ENCODE assay signal across 8 cellular contexts in the genomic region with DNA sequence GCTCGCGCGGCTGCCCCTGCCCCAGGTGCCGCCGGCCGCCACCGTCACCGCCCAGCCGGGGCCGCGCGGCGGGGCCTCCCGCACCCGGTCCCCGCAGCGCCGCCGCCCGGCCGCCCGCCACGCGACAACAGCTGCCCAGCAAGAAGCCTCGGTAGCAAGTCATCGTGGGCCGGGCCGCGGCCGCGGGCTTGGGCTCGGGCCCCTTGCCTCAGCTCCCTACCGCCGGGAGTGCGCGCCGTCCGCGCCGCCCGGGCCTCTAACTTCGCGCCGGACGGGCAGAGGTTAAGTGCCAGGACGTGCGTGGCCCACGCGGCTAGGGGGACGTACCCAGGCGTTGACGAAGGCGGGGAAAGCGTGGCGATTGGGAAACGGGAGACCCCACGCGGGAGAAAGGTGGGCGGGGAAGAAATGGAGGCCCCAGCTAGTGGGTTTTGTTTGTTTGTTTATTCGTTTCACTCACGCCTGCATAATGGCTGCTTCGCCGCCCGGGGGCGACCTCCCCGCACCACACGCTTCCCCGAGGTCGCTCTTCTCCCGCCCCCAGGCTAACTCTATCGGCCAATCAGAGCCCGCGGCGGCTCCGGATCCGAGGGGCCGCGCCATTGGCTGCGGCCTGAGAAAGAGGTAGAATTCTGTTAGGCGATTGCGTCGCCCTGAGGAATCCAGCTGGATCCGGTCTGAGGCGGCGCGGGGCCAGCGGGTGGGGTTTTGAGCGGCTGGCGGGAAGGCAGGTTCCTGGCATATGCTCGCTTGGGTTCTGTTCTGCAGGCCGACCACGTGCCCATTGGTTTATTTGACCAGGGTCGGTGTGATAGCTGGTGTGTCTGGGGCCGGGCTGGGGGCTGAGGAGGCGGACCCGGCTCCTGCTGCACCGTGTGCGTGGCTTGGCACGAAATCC. TPM values are rescaled to one million over a fixed set of nuclear protein-coding genes. Genes with fewer than 3 reads are reported as not detected.
DNase-seq lines count a peak whose midpoint lies in the region; ATAC-seq lines count a peak whose summit lies in the region.

A gene with protein sequence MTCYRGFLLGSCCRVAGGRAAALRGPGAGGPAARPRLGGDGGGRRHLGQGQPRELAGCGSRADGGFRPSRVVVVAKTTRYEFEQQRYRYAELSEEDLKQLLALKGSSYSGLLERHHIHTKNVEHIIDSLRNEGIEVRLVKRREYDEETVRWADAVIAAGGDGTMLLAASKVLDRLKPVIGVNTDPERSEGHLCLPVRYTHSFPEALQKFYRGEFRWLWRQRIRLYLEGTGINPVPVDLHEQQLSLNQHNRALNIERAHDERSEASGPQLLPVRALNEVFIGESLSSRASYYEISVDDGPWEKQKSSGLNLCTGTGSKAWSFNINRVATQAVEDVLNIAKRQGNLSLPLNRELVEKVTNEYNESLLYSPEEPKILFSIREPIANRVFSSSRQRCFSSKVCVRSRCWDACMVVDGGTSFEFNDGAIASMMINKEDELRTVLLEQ (minus strand): TSS at position 290 of the 898 bp plus-strand sequence. CDS start 127 bp downstream, at position 163.

- H3K79me1 ChIP-seq in mesenchymal stem cell (replicated peaks; ENCODE audit: low read length, poor library complexity, severe bottlenecking) = peaks cover 10% of the 10 kb centered on the region

- H2AK5ac ChIP-seq in mesenchymal stem cell (ENCODE audit: low read length, severe bottlenecking) = peak within 1 kb of the TSS; percentile 96

- peak; percentile 83 for ATAC-seq in GM21390 (IDR thresholded peaks at IDR 0.05; ENCODE audit: unreplicated experiment)
- peak; percentile 93 for ATAC-seq in activated CD8-positive, alpha-beta memory T cell treated with anti-CD3 and anti-CD28 coated beads, Interleukin-2, amount 10 ng/mL, durations not matched to agents 7 days and 5 days

- H3K4me3 Mint-ChIP-seq in activated CD8-positive, alpha-beta memory T cell treated with anti-CD3 and anti-CD28 coated beads, Interleukin-2, amount 10 ng/mL, durations not matched to agents 7 days and 5 days = peak within 1 kb of the TSS; percentile 82

- H3K9me3 Mint-ChIP-seq in activated CD8-positive, alpha-beta memory T cell treated with anti-CD3 and anti-CD28 coated beads, Interleukin-2, amount 10 ng/mL, durations not matched to agents 7 days and 5 days (ENCODE audit: low read depth) = no peaks in the 10 kb centered on the region

- H3K9ac ChIP-seq in HUES48 (ENCODE audit: low read depth, low read length) (peak within 1 kb of the TSS; percentile 92), NT2/D1 (ENCODE audit: insufficient read length, low read depth) (peak within 1 kb of the TSS; percentile 83), endocrine pancreas (ENCODE audit: control insufficient read depth, insufficient read depth, low read length) (peak within 1 kb of the TSS; percentile 88), mesenchymal stem cell (ENCODE audit: low read length) (peak within 1 kb of the TSS; percentile 96)

- peak within 1 kb of the TSS in 1 of 2 experiments; percentile 56 for H3K23ac ChIP-seq in mesenchymal stem cell (ENCODE audit: low read length in 2 of 2)

- peak within 1 kb of the TSS; percentile 80 for H4K91ac ChIP-seq in mesenchymal stem cell (ENCODE audit: low read length)

- H2BK120ac ChIP-seq in mesenchymal stem cell (ENCODE audit: low read depth, low read length) = peak within 1 kb of the TSS; percentile 73

- H3K27ac ChIP-seq in HUES48 (ENCODE audit: low read depth, low read length) (peak within 1 kb of the TSS; percentile 89), mesenchymal stem cell (ENCODE audit: low read length, poor library complexity, severe bottlenecking) (peak within 1 kb of the TSS; percentile 92)

- H3K36me3 ChIP-seq in HUES48 (ENCODE audit: control insufficient read depth, insufficient read depth, low read length) = no peaks in the 10 kb centered on the region
- H3K36me3 ChIP-seq in NT2/D1 (ENCODE audit: insufficient read depth, insufficient read length, low read length) = no peaks in the 10 kb centered on the region
- H3K36me3 ChIP-seq in endocrine pancreas (ENCODE audit: control insufficient read depth, insufficient read depth, low read length) = no peaks in the 10 kb centered on the region
- H3K36me3 ChIP-seq in mesenchymal stem cell (ENCODE audit: control insufficient read depth in 1 of 2, insufficient read depth in 2 of 2, low read depth in 1 of 2, low read length in 2 of 2) = no peaks in the 10 kb centered on the region

- DNase-seq in D341Med (ENCODE audit: low spot score) (peak; percentile 96), NT2/D1 (ENCODE audit: low read depth, low spot score) (peak; percentile 86), mesenchymal stem cell (peak; percentile 97)
- peak; percentile 96 for DNase-seq in activated CD8-positive, alpha-beta memory T cell treated with anti-CD3 and anti-CD28 coated beads, Interleukin-2, amount 10 ng/mL, durations not matched to agents 7 days and 5 days
- DNase-seq in stimulated activated CD8-positive, alpha-beta memory T cell treated with anti-CD3 and anti-CD28 coated beads, Interleukin-12 subunit alpha, Interleukin-12 subunit beta, amount 100 ng/mL, for 4 hours (ENCODE audit: low read depth) = peak; percentile 86

- H3K4me3 ChIP-seq in HUES48 (ENCODE audit: low read depth, low read length) (peak within 1 kb of the TSS; percentile 76), NT2/D1 (ENCODE audit: insufficient read length, low read depth) (peak within 1 kb of the TSS; percentile 65), endocrine pancreas (ENCODE audit: control insufficient read depth, insufficient read depth, low read length) (peak within 1 kb of the TSS; percentile 82), mesenchymal stem cell (ENCODE audit: insufficient read depth in 1 of 2, low read depth in 1 of 2, low read length in 2 of 2) (peak within 1 kb of the TSS; percentile 87 to 90)

- H2BK12ac ChIP-seq in mesenchymal stem cell (ENCODE audit: low read length in 2 of 2) = peak within 1 kb of the TSS; percentile 54 to 86

- CTCF ChIA-PET in activated CD8-positive, alpha-beta memory T cell treated with anti-CD3 and anti-CD28 coated beads, Interleukin-2, amount 10 ng/mL, durations not matched to agents 7 days and 5 days (lab: Charles Lee) = interaction anchor here (0.6 to 3.2 kb wide), 28 partner anchors 10 to 604 kb away, joined by 3 to 14 read pairs (median 4); a partner anchor contains a TSS

- peak within 1 kb of the TSS; percentile 79 for H3K4me2 ChIP-seq in mesenchymal stem cell (ENCODE audit: low read length, poor library complexity, severe bottlenecking)

- H3K18ac ChIP-seq in mesenchymal stem cell (ENCODE audit: low read depth in 1 of 2, low read length in 2 of 2) = peak within 1 kb of the TSS; percentile 88 to 98

- peak within 1 kb of the TSS; percentile 89 for H2BK5ac ChIP-seq in mesenchymal stem cell (ENCODE audit: low read depth, low read length, poor library complexity, severe bottlenecking)

- peaks cover 40% of the 10 kb centered on the region for H3K4me1 Mint-ChIP-seq in activated CD8-positive, alpha-beta memory T cell treated with anti-CD3 and anti-CD28 coated beads, Interleukin-2, amount 10 ng/mL, durations not matched to agents 7 days and 5 days

- H3K9me3 ChIP-seq in HUES48 (ENCODE audit: control insufficient read depth, insufficient read depth, low read length) = peaks cover 4% of the 10 kb centered on the region; the same call in 1 of the 2 replicates
- H3K9me3 ChIP-seq in NT2/D1 (ENCODE audit: insufficient read depth, low read length) = peaks cover 7% of the 10 kb centered on the region
- H3K9me3 ChIP-seq in endocrine pancreas (ENCODE audit: control insufficient read depth, low read length) = no peaks in the 10 kb centered on the region
- no peaks in the 10 kb centered on the region for H3K9me3 ChIP-seq in mesenchymal stem cell (ENCODE audit: control insufficient read depth, low read length)

- peak within 1 kb of the TSS; percentile 90 for H3K27ac Mint-ChIP-seq in activated CD8-positive, alpha-beta memory T cell treated with anti-CD3 and anti-CD28 coated beads, Interleukin-2, amount 10 ng/mL, durations not matched to agents 7 days and 5 days

- H3K36me3 Mint-ChIP-seq in activated CD8-positive, alpha-beta memory T cell treated with anti-CD3 and anti-CD28 coated beads, Interleukin-2, amount 10 ng/mL, durations not matched to agents 7 days and 5 days = peaks cover 4% of the 10 kb centered on the region

- peaks cover 7% of the 10 kb centered on the region for H3K27me3 Mint-ChIP-seq in activated CD8-positive, alpha-beta memory T cell treated with anti-CD3 and anti-CD28 coated beads, Interleukin-2, amount 10 ng/mL, durations not matched to agents 7 days and 5 days

- peak within 1 kb of the TSS; percentile 64 for H4K8ac ChIP-seq in mesenchymal stem cell (ENCODE audit: low read length)

- H3K27me3 ChIP-seq in HUES48 (ENCODE audit: control insufficient read depth, insufficient read depth, low read length) = peaks cover 12% of the 10 kb centered on the region
- H3K27me3 ChIP-seq in NT2/D1 (ENCODE audit: insufficient read depth, insufficient read length) = no peaks in the 10 kb centered on the region
- no peaks in the 10 kb centered on the region for H3K27me3 ChIP-seq in endocrine pancreas (ENCODE audit: control insufficient read depth, insufficient read depth, low read length)
- H3K27me3 ChIP-seq in mesenchymal stem cell (ENCODE audit: control insufficient read depth in 1 of 2, insufficient read depth in 1 of 2, low read length in 2 of 2) = no peaks in the 10 kb centered on the region

- WGBS in mesenchymal stem cell = 2% methylated on average over 64 of the region's 99 CpGs

- H2BK15ac ChIP-seq in mesenchymal stem cell (ENCODE audit: low read depth, poor library complexity, severe bottlenecking) = peak within 1 kb of the TSS; percentile 67

- H3K4me1 ChIP-seq in HUES48 (ENCODE audit: control insufficient read depth, insufficient read depth, low read length) (peaks cover 25% of the 10 kb centered on the region), NT2/D1 (ENCODE audit: insufficient read depth, insufficient read length) (no peaks in the 10 kb centered on the region), endocrine pancreas (ENCODE audit: control insufficient read depth, insufficient read depth, low read length) (peaks cover 33% of the 10 kb centered on the region), mesenchymal stem cell (ENCODE audit: control insufficient read depth, insufficient read depth, low read depth, low read length) (peaks cover 7% of the 10 kb centered on the region)

- peak within 1 kb of the TSS; percentile 88 to 89 for H3K4ac ChIP-seq in mesenchymal stem cell (ENCODE audit: low read depth in 1 of 2, low read length in 2 of 2)

- peak within 1 kb of the TSS; percentile 80 for H2AFZ ChIP-seq in mesenchymal stem cell (ENCODE audit: low read depth, low read length)

- peak within 1 kb of the TSS; percentile 58 to 70 for H3K14ac ChIP-seq in mesenchymal stem cell (ENCODE audit: low read length in 2 of 2)

RNA-seq across cellular contexts. Expression of the gene that starts here (rescaled TPM):
- total RNA-seq in activated CD8-positive, alpha-beta memory T cell treated with anti-CD3 and anti-CD28 coated beads, Interleukin-2, amount 10 ng/mL, durations not matched to agents 7 days and 5 days = 10 to 100 TPM; 12.5 to 14.9 TPM
- polyA plus RNA-seq in mesenchymal stem cell (2013, experiment 1 of 2) = 8.1 TPM
- 8.3 TPM for polyA plus RNA-seq in mesenchymal stem cell (2013, experiment 2 of 2)

Comparison
In these comparisons a context has a peak if more than half of its experiments do, and no peak if none do; other contexts are left out.
1. Peak in every context shown above with its lines: DNase-seq, ATAC-seq, H3K4me3 ChIP-seq and H3K27ac ChIP-seq.